ENCODE assay signal across 27 cellular contexts in the genomic region with DNA sequence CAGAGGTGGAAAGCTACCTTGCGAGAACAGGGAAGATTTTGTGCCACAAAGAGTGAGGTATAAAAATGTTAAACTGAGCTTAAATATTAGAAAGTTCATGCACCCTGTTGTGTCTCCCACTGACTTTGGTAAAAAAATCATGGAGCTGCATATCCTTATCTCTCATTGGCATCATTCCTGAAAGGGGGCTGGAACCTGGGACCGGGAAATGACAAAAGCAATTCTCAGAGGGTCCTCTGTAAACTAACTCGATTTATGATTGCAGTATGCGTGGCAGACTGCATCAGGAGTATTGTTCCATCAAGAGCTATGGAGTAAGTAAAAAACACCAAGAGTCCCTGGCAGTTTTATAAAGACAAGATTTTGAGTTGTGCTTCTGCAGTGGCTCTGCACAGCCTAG.
"Had no signal": no experiment of that assay in that cellular context is flagged by ENCODE, and none has a peak within 500 bp of the region (broad histone marks: within the 10 kb centered on the region; RNA-seq: fewer than 3 reads in every experiment).

No MANE protein-coding gene starts in this region.

- ATAC-seq: activated CD8-positive, alpha-beta T cell treated with anti-CD3 and anti-CD28 coated beads for 36 hours; activated T-cell treated with anti-CD3 and anti-CD28 coated beads, Interleukin-2, amount 50 U/mL, for 72 hours; activated T-helper 17 cell treated with anti-CD3 and anti-CD28 coated beads, Interleukin-2, amount 50 U/mL, for 72 hours; Panc1 had no signal

- H3K27me3 ChIP-seq: brain microvascular endothelial cell had no signal

- H3K4me3 ChIP-seq: MG63 had no signal

- H3K36me3 ChIP-seq: brain microvascular endothelial cell, MG63 had no signal

- DNase-seq: activated CD4-positive, alpha-beta T cell treated with anti-CD3 and anti-CD28 coated beads, Interleukin-2, amount 10 ng/mL, durations not matched to agents 24 days and 14 days; activated CD4-positive, alpha-beta T cell treated with anti-CD3 and anti-CD28 coated beads, Interleukin-2, amount 50 U/mL, for 4 hours; activated CD8-positive, alpha-beta T cell treated with anti-CD3 and anti-CD28 coated beads for 36 hours; activated effector memory CD4-positive, alpha-beta T cell treated with anti-CD3 and anti-CD28 coated beads, Interleukin-2, amount 50 U/mL, for 16 hours; activated naive CD4-positive, alpha-beta T cell; activated naive CD4-positive, alpha-beta T cell treated with anti-CD3 and anti-CD28 coated beads, Interleukin-2, amount 50 U/mL, for 16 hours; activated naive CD8-positive, alpha-beta T cell treated with anti-CD3 and anti-CD28 coated beads for 36 hours; activated T-cell treated with anti-CD3 and anti-CD28 coated beads, Interleukin-2, amount 50 U/mL, for 1 hour; activated T-cell treated with anti-CD3 and anti-CD28 coated beads, Interleukin-2, amount 50 U/mL, for 72 hours; amniotic stem cell; aorta; brain microvascular endothelial cell; central memory CD4-positive, alpha-beta T cell; Kasumi-1; KG1; MG63; NCI-H1048; NCI-H1105 treated with DMSO at 0.1 percent for 48 hours; NCI-H1436; NCI-H1694; NCI-H1930; NCI-H2081 treated with DMSO at 0.1 percent for 48 hours; NCI-H226; NCI-H524 treated with DMSO at 0.1 percent for 48 hours; SHP77 treated with DMSO at 0.1 percent for 48 hours had no signal

- H3K9me3 ChIP-seq: MG63 had no signal

- H3K27ac ChIP-seq: brain microvascular endothelial cell had no signal
